8 cellular contexts compared by ENCODE assay signal in the genomic region with DNA sequence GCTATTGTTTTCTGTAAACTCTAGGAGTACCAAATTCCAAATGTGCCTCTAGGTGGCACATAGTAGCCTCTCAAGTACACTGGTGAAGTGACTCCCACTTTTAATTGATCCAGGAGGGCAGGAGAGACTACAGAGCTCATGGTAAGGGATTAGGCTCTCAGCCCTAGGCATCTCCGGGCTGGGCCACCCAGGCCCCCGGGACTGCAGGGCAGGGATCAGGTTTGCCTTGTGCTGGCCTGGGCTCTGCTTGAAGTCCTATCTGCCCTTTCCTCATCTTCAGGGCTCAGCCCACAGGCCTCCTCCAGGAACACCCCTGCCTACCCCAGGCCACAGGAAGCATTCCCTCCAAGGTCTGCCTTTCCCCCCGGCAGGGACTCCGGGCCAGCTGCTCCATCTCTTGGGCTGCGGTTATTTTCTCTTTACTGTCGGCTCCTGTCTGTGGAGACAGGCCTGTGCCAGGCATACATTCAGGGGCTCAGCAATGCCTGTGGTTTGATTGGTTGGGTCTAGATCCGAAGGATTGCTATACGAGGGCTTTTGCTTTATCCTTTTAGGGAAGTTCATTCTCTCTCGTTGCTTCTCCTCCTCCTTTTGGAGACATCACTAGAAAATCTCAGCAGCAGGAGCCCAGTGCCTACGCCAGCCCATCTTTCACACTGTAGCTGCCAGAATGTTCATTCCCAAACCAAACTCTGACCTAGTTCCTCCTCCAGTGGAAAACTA. TPM values are rescaled to one million over a fixed set of nuclear protein-coding genes. Genes with fewer than 3 reads are reported as not detected.
DNase-seq lines count a peak whose midpoint lies in the region; ATAC-seq and TF ChIP-seq lines count a peak whose summit lies in the region.

No MANE protein-coding gene starts in this region.

- H3K36me3 ChIP-seq in thoracic aorta: no peaks in the 10 kb centered on the region

- H3K9me3 ChIP-seq in thoracic aorta: no peaks in the 10 kb centered on the region

- peaks cover 43 to 77% of the 10 kb centered on the region in 2 donors for H3K4me1 ChIP-seq in thoracic aorta (ENCODE audit: control insufficient read depth in 1 of 2, low read depth in 2 of 2)

- DNase-seq in NCI-H2107 treated with DMSO at 0.1 percent for 48 hours (lab: John Stamatoyannopoulos, UW; ENCODE audit: unreplicated experiment) (peak; percentile 19), NCI-H2107 (lab: John Stamatoyannopoulos, UW) (no peak), iPS-NIHi7 (ENCODE audit: extremely low spot score) (peak; percentile 41), thoracic aorta (ENCODE audit: low spot score) (no peak), medulla oblongata (ENCODE audit: extremely low spot score) (no peak)
- DNase-seq in central memory CD4-positive, alpha-beta T cell: no peak
- DNase-seq in stimulated activated CD4-positive, alpha-beta T cell treated with anti-CD3 and anti-CD28 coated beads, Interleukin-4, amount 100 ng/mL, for 1 hour: no peak

- ATAC-seq in thoracic aorta (ENCODE audit: insufficient number of reproducible peaks, low FRiP score, low read depth): no peak

- H3K27ac ChIP-seq in angular gyrus (ENCODE audit: low read depth, low read length): peak overlapping the region; percentile 87
- H3K27ac ChIP-seq in thoracic aorta: peak overlapping the region; percentile 79 to 86

- peak overlapping the region; percentile 2 for H3K4me3 ChIP-seq in thoracic aorta

- H3K27me3 ChIP-seq in thoracic aorta (replicated peaks; ENCODE audit: insufficient read depth): no peaks in the 10 kb centered on the region

- TF ChIP-seq CTCF in thoracic aorta (IDR thresholded peaks at IDR 0.05): no peak

RNA-seq across cellular contexts. Expression of a gene that starts 32.8 kb away (rescaled TPM):
- 10 to 100 TPM; 96.7 to 99.7 TPM for total RNA-seq in thoracic aorta

Comparison
In these comparisons a context has a peak if more than half of its experiments do, and no peak if none do; other contexts are left out.
1. DNase-seq: peak in NCI-H2107 treated with DMSO at 0.1 percent for 48 hours (single experiment) and iPS-NIHi7 (single experiment); none in NCI-H2107 (single experiment), thoracic aorta (single experiment), medulla oblongata (single experiment), central memory CD4-positive, alpha-beta T cell (single experiment) and stimulated activated CD4-positive, alpha-beta T cell treated with anti-CD3 and anti-CD28 coated beads, Interleukin-4, amount 100 ng/mL, for 1 hour (single experiment).